Comparison of ENCODE assay signal across 28 cellular contexts in genomic region chr1:232555581-232556189, GRCh38.
DNase-seq lines count a peak whose midpoint lies in the region; ATAC-seq, FAIRE-seq and TF ChIP-seq lines count a peak whose summit lies in the region.
"Had no signal": no experiment of that assay in that cellular context is flagged by ENCODE, and none has a peak within 500 bp of the region (broad histone marks: within the 10 kb centered on the region; RNA-seq: fewer than 3 reads in every experiment).

No MANE protein-coding gene starts in this region.

- DNase-seq in D721Med (ENCODE audit: insufficient read length, low spot score) (no peak), astrocyte of the spinal cord (ENCODE audit: low read depth, low spot score) (peak; percentile 48), left ventricle myocardium inferior (no peak), myocyte (ENCODE audit: low read depth) (peak; percentile 25), PC-9 (no peak), EL (no peak)
- no peak for DNase-seq in CD4-positive, alpha-beta T cell
- DNase-seq: activated B cell treated with CpG ODN at 0.5 μM for 24 hours; activated CD8-positive, alpha-beta T cell treated with anti-CD3 and anti-CD28 coated beads for 36 hours; activated naive CD4-positive, alpha-beta T cell treated with anti-CD3 and anti-CD28 coated beads, Interleukin-2, amount 50 U/mL, for 16 hours; activated T-cell treated with anti-CD3 and anti-CD28 coated beads, Interleukin-2, amount 50 U/mL, for 24 hours; foreskin keratinocyte; GDM1; H7; NCI-H187; NCI-H226; pancreas; Peyer's patch; SK-N-SH; stimulated activated CD4-positive, alpha-beta T cell treated with anti-CD3 and anti-CD28 coated beads, Interleukin-4, amount 100 ng/mL, for 4 hours; uterus had no signal

- H3K9me3 ChIP-seq in left ventricle myocardium inferior (replicated peaks) (no peaks in the 10 kb centered on the region), PC-9 (ENCODE audit: insufficient read depth, low read depth) (no peaks in the 10 kb centered on the region)
- no peaks in the 10 kb centered on the region for H3K9me3 ChIP-seq in CD4-positive, alpha-beta T cell (ENCODE audit: control insufficient read depth, low read length)
- H3K9me3 ChIP-seq: BLaER1 treated with 17β-estradiol and CSF1 and Interleukin-3, amounts not matched to agents 10 nM and 100 nM; pancreas; Peyer's patch; SK-N-SH; uterus had no signal

- H4K20me1 ChIP-seq in PC-9 (ENCODE audit: insufficient read depth), result no peaks in the 10 kb centered on the region

- H3K36me3 Mint-ChIP-seq in CD4-positive, alpha-beta T cell (ENCODE audit: low read depth), result no peaks in the 10 kb centered on the region

- ATAC-seq in CD4-positive, alpha-beta T cell (ENCODE audit: poor library complexity), result no peak
- no peak for ATAC-seq in GM19351 (IDR thresholded peaks at IDR 0.05; ENCODE audit: unreplicated experiment)
- ATAC-seq: activated CD8-positive, alpha-beta T cell treated with anti-CD3 and anti-CD28 coated beads for 36 hours; foreskin keratinocyte; left lobe of liver; pancreas had no signal

- H3F3A ChIP-seq in PC-9 (ENCODE audit: insufficient read depth, low read depth), result no peaks in the 10 kb centered on the region

- peaks cover 94% of the 10 kb centered on the region for H3K4me1 ChIP-seq in left ventricle myocardium inferior
- peaks cover 8% of the 10 kb centered on the region for H3K4me1 ChIP-seq in PC-9 (replicated peaks; ENCODE audit: insufficient read depth)
- H3K4me1 ChIP-seq: foreskin keratinocyte, uterus had no signal

- H3K27me3 ChIP-seq in left ventricle myocardium inferior (ENCODE audit: low read depth), result no peaks in the 10 kb centered on the region
- H3K27me3 ChIP-seq in CD4-positive, alpha-beta T cell (ENCODE audit: control insufficient read depth, insufficient read depth, low read length), result peaks cover 4% of the 10 kb centered on the region
- H3K27me3 ChIP-seq in PC-9 (ENCODE audit: insufficient read depth, low read depth), result no peaks in the 10 kb centered on the region
- H3K27me3 ChIP-seq: BLaER1 treated with 17β-estradiol and CSF1 and Interleukin-3, amounts not matched to agents 10 nM and 100 nM; foreskin keratinocyte; pancreas; Peyer's patch; uterus had no signal

- H3K9me2 ChIP-seq in PC-9 (ENCODE audit: insufficient read depth), result no peaks in the 10 kb centered on the region
- H3K9me2 ChIP-seq: SK-N-SH had no signal

- no peaks in the 10 kb centered on the region for H3K27me3 Mint-ChIP-seq in CD4-positive, alpha-beta T cell
- H3K27me3 Mint-ChIP-seq: activated T-cell treated with anti-CD3 and anti-CD28 coated beads, Interleukin-2, amount 50 U/mL, for 24 hours had no signal

- no peak overlapping the region for H3K27ac Mint-ChIP-seq in CD4-positive, alpha-beta T cell
- H3K27ac Mint-ChIP-seq: activated B cell treated with CpG ODN at 0.5 μM for 24 hours; activated CD8-positive, alpha-beta T cell treated with anti-CD3 and anti-CD28 coated beads for 36 hours; activated T-cell treated with anti-CD3 and anti-CD28 coated beads, Interleukin-2, amount 50 U/mL, for 24 hours; IgD-negative memory B cell; T-helper 2 cell treated with Interferon-gamma antibody and Interleukin-4, amounts not matched to agents 5 μg/mL and 100 μg/mL, for 36 hours had no signal

- no TSS peak for BruUV-seq in PC-9 (replicated peaks; lab: Mats Ljungman, UMichigan)

- no peak overlapping the region for H3K4me3 Mint-ChIP-seq in CD4-positive, alpha-beta T cell
- H3K4me3 Mint-ChIP-seq: activated B cell treated with CpG ODN at 0.5 μM for 24 hours; activated CD8-positive, alpha-beta T cell treated with anti-CD3 and anti-CD28 coated beads for 36 hours; activated T-cell treated with anti-CD3 and anti-CD28 coated beads, Interleukin-2, amount 50 U/mL, for 24 hours; IgD-negative memory B cell; T-helper 2 cell treated with Interferon-gamma antibody and Interleukin-4, amounts not matched to agents 5 μg/mL and 100 μg/mL, for 36 hours had no signal

- H3K79me2 ChIP-seq in PC-9 (ENCODE audit: low read depth), result no peaks in the 10 kb centered on the region

- no peaks in the 10 kb centered on the region for H3K36me3 ChIP-seq in left ventricle myocardium inferior
- no peaks in the 10 kb centered on the region for H3K36me3 ChIP-seq in PC-9 (ENCODE audit: low read depth)
- H3K36me3 ChIP-seq: pancreas, Peyer's patch, uterus had no signal

- no peak overlapping the region for H3K4me2 ChIP-seq in PC-9
- H3K4me2 ChIP-seq: BLaER1 treated with 17β-estradiol and CSF1 and Interleukin-3, amounts not matched to agents 10 nM and 100 nM; SK-N-SH had no signal

- H3K4me3 ChIP-seq in astrocyte of the spinal cord (ENCODE audit: low read depth, low read length) (no peak overlapping the region), left ventricle myocardium inferior (no peak overlapping the region), PC-9 (no peak overlapping the region)
- H3K4me3 ChIP-seq: BLaER1 treated with 17β-estradiol and CSF1 and Interleukin-3, amounts not matched to agents 10 nM and 100 nM; pancreas; Peyer's patch; uterus had no signal

- CTCF ChIA-PET in CD4-positive, alpha-beta T cell (lab: Charles Lee), result interaction anchor here (1.2 kb wide), 1 partner anchor 12 kb away, joined by 3 read pairs; no protein-coding TSS in a partner anchor
- CTCF ChIA-PET in PC-9 (lab: Charles Lee), result no interaction called here

- intact Hi-C loops in left ventricle myocardium inferior (cut with micrococcal nuclease) (no loop called here), PC-9 (cut with micrococcal nuclease; ENCODE audit: unreplicated experiment) (no loop called here)
- intact Hi-C loops in CD4-positive, alpha-beta T cell (cut with DNase I, micrococcal nuclease), result no loop called here

- peak; percentile 73 for FAIRE-seq in D721Med (lab: Jason Lieb, UNC)
- FAIRE-seq: A204.1, GM19239, pancreas had no signal

- H3K9me3 Mint-ChIP-seq in CD4-positive, alpha-beta T cell, result no peaks in the 10 kb centered on the region
- H3K9me3 Mint-ChIP-seq: activated B cell treated with CpG ODN at 0.5 μM for 24 hours; activated CD8-positive, alpha-beta T cell treated with anti-CD3 and anti-CD28 coated beads for 36 hours; activated T-cell treated with anti-CD3 and anti-CD28 coated beads, Interleukin-2, amount 50 U/mL, for 24 hours; IgD-negative memory B cell; T-helper 2 cell treated with Interferon-gamma antibody and Interleukin-4, amounts not matched to agents 5 μg/mL and 100 μg/mL, for 36 hours had no signal

- H2AFZ ChIP-seq in PC-9, result no peak overlapping the region

- peaks cover 17% of the 10 kb centered on the region for H3K4me1 Mint-ChIP-seq in CD4-positive, alpha-beta T cell (ENCODE audit: low read depth)
- H3K4me1 Mint-ChIP-seq: activated B cell treated with CpG ODN at 0.5 μM for 24 hours, IgD-negative memory B cell had no signal

- in situ Hi-C loops in astrocyte of the spinal cord (cut with HindIII; ENCODE audit: low sequenced_read_pairs), result no loop called here

- H3K27ac ChIP-seq in left ventricle myocardium inferior (replicated peaks) (peak overlapping the region; percentile 77), PC-9 (no peak overlapping the region)
- H3K27ac ChIP-seq in CD4-positive, alpha-beta T cell (ENCODE audit: low read depth, low read length), result no peak overlapping the region
- H3K27ac ChIP-seq: BLaER1 treated with 17β-estradiol and CSF1 and Interleukin-3, amounts not matched to agents 10 nM and 100 nM; foreskin keratinocyte; pancreas; Peyer's patch; uterus had no signal

- TF ChIP-seq CTCF in D721Med (IDR thresholded peaks at IDR 0.05; ENCODE audit: insufficient read depth, missing control alignments) (no peak), astrocyte of the spinal cord (IDR thresholded peaks at IDR 0.05; ENCODE audit: low read depth, low read length) (no peak), left ventricle myocardium inferior (IDR thresholded peaks at IDR 0.05; ENCODE audit: borderline replicate concordance) (no peak), PC-9 (conservative IDR thresholded peaks at IDR 0.05) (no peak)
- no peak for TF ChIP-seq CTCF in CD4-positive, alpha-beta T cell (IDR thresholded peaks at IDR 0.05)

- POLR2A ChIA-PET in CD4-positive, alpha-beta T cell (lab: Charles Lee), result interaction anchor here (1.2 kb wide), 1 partner anchor 23 kb away, joined by 3 read pairs; no protein-coding TSS in a partner anchor
- POLR2A ChIA-PET in PC-9 (lab: Charles Lee; ENCODE audit: unreplicated experiment), result no interaction called here

Comparison
In these comparisons a context has a peak if more than half of its experiments do, and no peak if none do; other contexts are left out.
1. DNase-seq: peak in astrocyte of the spinal cord (single experiment) and myocyte (single experiment); none in D721Med (single experiment), left ventricle myocardium inferior (single experiment), CD4-positive, alpha-beta T cell (0 of 10), PC-9 (0 of 2) and EL (single experiment).